ENCODE assay signal across 21 cellular contexts in genomic region chr22:40560994-40561515, GRCh38.
"Had no signal": no experiment of that assay in that cellular context is flagged by ENCODE, and none has a peak within 500 bp of the region (broad histone marks: within the 10 kb centered on the region; RNA-seq: fewer than 3 reads in every experiment).

No MANE protein-coding gene starts in this region.

- H3K27me3 Mint-ChIP-seq: activated CD4-positive, alpha-beta memory T cell treated with anti-CD3 and anti-CD28 coated beads, Interleukin-2, amount 10 ng/mL, durations not matched to agents 7 days and 5 days; activated naive CD8-positive, alpha-beta T cell; T-cell had no signal

- H3K9me3 Mint-ChIP-seq: activated CD4-positive, alpha-beta memory T cell treated with anti-CD3 and anti-CD28 coated beads, Interleukin-2, amount 10 ng/mL, durations not matched to agents 7 days and 5 days; T-cell had no signal

- FAIRE-seq: TTC549 had no signal

- H3K4me3 Mint-ChIP-seq: activated CD4-positive, alpha-beta memory T cell treated with anti-CD3 and anti-CD28 coated beads, Interleukin-2, amount 10 ng/mL, durations not matched to agents 7 days and 5 days; activated naive CD8-positive, alpha-beta T cell; T-cell had no signal

- H3K27ac ChIP-seq: breast epithelium, RWPE1, SJCRH30 had no signal

- H3K36me3 ChIP-seq: breast epithelium, SJCRH30 had no signal

- H3K4me1 ChIP-seq: breast epithelium, SJCRH30 had no signal

- H3K27me3 ChIP-seq: breast epithelium, SJCRH30 had no signal

- H3K9me3 ChIP-seq: breast epithelium, SJCRH30 had no signal

- H3K27ac Mint-ChIP-seq: activated CD4-positive, alpha-beta memory T cell treated with anti-CD3 and anti-CD28 coated beads, Interleukin-2, amount 10 ng/mL, durations not matched to agents 7 days and 5 days; activated naive CD8-positive, alpha-beta T cell; T-cell had no signal

- DNase-seq: activated CD4-positive, alpha-beta memory T cell treated with anti-CD3 and anti-CD28 coated beads, Interleukin-2, amount 10 ng/mL, durations not matched to agents 7 days and 5 days; activated CD4-positive, alpha-beta T cell treated with anti-CD3 and anti-CD28 coated beads, Interleukin-2, amount 50 U/mL, for 1 hour; activated CD4-positive, CD25-positive, alpha-beta regulatory T cell; activated effector memory CD4-positive, alpha-beta T cell treated with Interleukin-2 at 50 U/mL for 16 hours; activated naive CD4-positive, alpha-beta T cell; activated T-cell treated with anti-CD3 and anti-CD28 coated beads for 4 hours; KG1; NCI-H1092; NCI-H1417 treated with DMSO at 0.1 percent for 48 hours; NCI-H1694 treated with DMSO at 0.1 percent for 48 hours; NCI-H2081; NCI-H510A treated with DMSO at 0.1 percent for 48 hours; NK-92 treated with Interleukin-12 subunit alpha and Interleukin-12 subunit beta, amount 100 ng/mL, for 24 hours; Right ventricle myocardium superior; SJCRH30; T-cell; T1000 had no signal

- H3K4me3 ChIP-seq: breast epithelium, SJCRH30 had no signal
